ENCODE assay signal across 1 cellular context in the genomic region with DNA sequence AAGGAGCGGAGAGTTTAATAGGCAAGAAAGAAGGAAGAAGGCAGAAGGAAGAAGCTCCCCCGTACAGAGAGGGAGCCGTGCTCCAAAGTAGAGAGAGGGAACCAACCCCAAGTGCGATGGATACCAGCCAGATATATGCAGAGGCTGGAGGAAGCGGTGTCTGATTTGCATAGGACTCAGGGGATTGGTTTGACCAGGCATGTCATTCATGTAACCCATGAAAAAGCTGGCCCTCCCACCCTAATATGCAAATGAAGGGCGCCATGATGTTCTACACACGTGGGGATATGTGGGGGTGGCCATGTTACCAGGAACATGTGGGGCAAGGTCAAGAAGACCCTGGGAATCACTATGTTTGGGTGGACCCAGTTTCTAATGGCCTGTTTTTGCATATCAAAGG.
TF ChIP-seq lines count a peak whose summit lies in the region.

No MANE protein-coding gene starts in this region.

TF ChIP-seq in K562, 482 proteins besides CTCF, POLR2A, EP300 and RAD21 (continued from another document):
- no peak for TF ChIP-seq MCM3 (IDR thresholded peaks at IDR 0.05)
- peak; percentile 86 for TF ChIP-seq MYC (IDR thresholded peaks at IDR 0.05; ENCODE audit: low read depth, low read length)
- TF ChIP-seq MYC (CRISPR knock-in tag; IDR thresholded peaks at IDR 0.05; ENCODE audit: borderline replicate concordance, low read depth) = no peak
- TF ChIP-seq, protein P1, sequence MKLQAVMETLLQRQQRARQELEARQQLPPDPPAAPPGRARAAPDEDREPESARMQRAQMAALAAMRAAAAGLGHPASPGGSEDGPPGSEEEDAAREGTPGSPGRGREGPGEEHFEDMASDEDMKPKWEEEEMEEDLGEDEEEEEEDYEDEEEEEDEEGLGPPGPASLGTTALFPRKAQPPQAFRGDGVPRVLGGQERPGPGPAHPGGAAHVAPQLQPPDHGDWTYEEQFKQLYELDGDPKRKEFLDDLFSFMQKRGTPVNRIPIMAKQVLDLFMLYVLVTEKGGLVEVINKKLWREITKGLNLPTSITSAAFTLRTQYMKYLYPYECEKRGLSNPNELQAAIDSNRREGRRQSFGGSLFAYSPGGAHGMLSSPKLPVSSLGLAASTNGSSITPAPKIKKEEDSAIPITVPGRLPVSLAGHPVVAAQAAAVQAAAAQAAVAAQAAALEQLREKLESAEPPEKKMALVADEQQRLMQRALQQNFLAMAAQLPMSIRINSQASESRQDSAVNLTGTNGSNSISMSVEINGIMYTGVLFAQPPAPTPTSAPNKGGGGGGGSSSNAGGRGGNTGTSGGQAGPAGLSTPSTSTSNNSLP (IDR thresholded peaks at IDR 0.05; ENCODE audit: borderline replicate concordance, low read depth, low read length) = no peak
- TF ChIP-seq EP400 (IDR thresholded peaks at IDR 0.05) = peak; percentile 72
- TF ChIP-seq, protein P2, sequence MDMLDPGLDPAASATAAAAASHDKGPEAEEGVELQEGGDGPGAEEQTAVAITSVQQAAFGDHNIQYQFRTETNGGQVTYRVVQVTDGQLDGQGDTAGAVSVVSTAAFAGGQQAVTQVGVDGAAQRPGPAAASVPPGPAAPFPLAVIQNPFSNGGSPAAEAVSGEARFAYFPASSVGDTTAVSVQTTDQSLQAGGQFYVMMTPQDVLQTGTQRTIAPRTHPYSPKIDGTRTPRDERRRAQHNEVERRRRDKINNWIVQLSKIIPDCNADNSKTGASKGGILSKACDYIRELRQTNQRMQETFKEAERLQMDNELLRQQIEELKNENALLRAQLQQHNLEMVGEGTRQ (CRISPR knock-in tag; IDR thresholded peaks at IDR 0.05) = 0 out of 2 replicates have a peak, but pooled peaks have one; percentile 18
- no peak for TF ChIP-seq FOXJ3 (CRISPR knock-in tag; IDR thresholded peaks at IDR 0.05)
